In the genomic region with DNA sequence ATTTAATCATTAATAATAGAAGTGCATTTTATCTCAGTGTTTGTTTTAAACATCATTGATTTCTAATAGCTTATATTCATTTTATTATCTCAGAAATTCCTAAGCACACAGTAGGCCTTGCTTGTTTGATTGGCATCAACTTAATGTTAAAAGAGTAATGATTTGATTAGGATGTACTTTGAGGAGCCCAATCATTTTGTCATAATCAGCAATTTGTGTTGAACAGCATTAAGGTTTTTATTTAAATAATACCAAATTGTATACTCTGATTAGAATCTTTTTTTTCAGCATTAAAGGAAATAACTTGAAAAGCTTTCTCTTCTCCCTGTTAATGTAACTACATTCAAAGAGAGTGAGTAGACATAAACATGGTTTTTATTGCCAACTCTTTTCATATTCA, we compare ENCODE assay signal across 24 cellular contexts.
DNase-seq lines count a peak whose midpoint lies in the region; ATAC-seq, FAIRE-seq and TF ChIP-seq lines count a peak whose summit lies in the region.
"Had no signal": no experiment of that assay in that cellular context is flagged by ENCODE, and none has a peak within 500 bp of the region (broad histone marks: within the 10 kb centered on the region; RNA-seq: fewer than 3 reads in every experiment).

No MANE protein-coding gene starts in this region.

- DNase-seq in HepG2 (ENCODE audit: low spot score) (no peak), right lobe of liver (no peak), OCI-LY7 (ENCODE audit: low spot score) (no peak)
- no peak for DNase-seq in activated naive CD4-positive, alpha-beta T cell (lab: John Stamatoyannopoulos, UW)
- no peak for DNase-seq in activated effector memory CD4-positive, alpha-beta T cell treated with Interleukin-2 at 50 U/mL for 16 hours
- DNase-seq: ACHN; BE2C; C1 segment of cervical spinal cord; CD4-positive, alpha-beta memory T cell; CD4-positive, CD25-positive, alpha-beta regulatory T cell; CD8-positive, alpha-beta memory T cell; COR-L47; DMS 273 treated with DMSO at 0.1 percent for 48 hours; DMS153; DMS53; DMS79; DND-41; EL; GDM1 had no signal

- H3K36me3 ChIP-seq in HepG2 (replicated peaks in 1 of 2; ENCODE audit: control insufficient read depth in 1 of 2, insufficient read depth in 2 of 2, low read length in 2 of 2) (no peaks in the 10 kb centered on the region), right lobe of liver (no peaks in the 10 kb centered on the region), OCI-LY7 (ENCODE audit: insufficient read depth, low read length) (no peaks in the 10 kb centered on the region)
- H3K36me3 ChIP-seq: BE2C, BLaER1 had no signal

- no peaks in the 10 kb centered on the region for H3K9me2 ChIP-seq in OCI-LY7 (ENCODE audit: insufficient read depth, low read length)

- H3K79me2 ChIP-seq in HepG2 (ENCODE audit: insufficient read depth, low read length) (no peaks in the 10 kb centered on the region), OCI-LY7 (ENCODE audit: insufficient read depth, low read depth, low read length) (no peaks in the 10 kb centered on the region)

- H2AFZ ChIP-seq in HepG2 (ENCODE audit: low read length) (no peak overlapping the region), OCI-LY7 (ENCODE audit: low read length) (peak overlapping the region; percentile 58)

- H3K4me2 ChIP-seq in HepG2 (ENCODE audit: low read depth, low read length) (no peak overlapping the region), OCI-LY7 (ENCODE audit: low read length) (no peak overlapping the region)
- H3K4me2 ChIP-seq: BLaER1 had no signal

- in situ Hi-C loops in HepG2 (cut with HindIII; ENCODE audit: extremely low pct_ligation_motif_present, low pct_unique_long_range_greater_than_20kb), result no loop called here

- POLR2A ChIA-PET in HepG2 (lab: Yijun Ruan, JAX), result no interaction called here
- POLR2A ChIA-PET in OCI-LY7 (lab: Charles Lee), result interaction anchor here (1.5 kb wide), 1 partner anchor 19 kb away, joined by 4 read pairs; no protein-coding TSS in a partner anchor

- intact Hi-C loops in HepG2 (cut with micrococcal nuclease; ENCODE audit: unreplicated experiment), result loop anchor here (5.0 kb wide), 1 partner anchor 89 kb away; no protein-coding TSS in a partner anchor
- intact Hi-C loops in right lobe of liver (cut with DNase I), result no loop called here
- intact Hi-C loops in OCI-LY7 (cut with micrococcal nuclease; ENCODE audit: unreplicated experiment), result no loop called here

- H4K20me1 ChIP-seq in HepG2 (ENCODE audit: insufficient read depth, low read length) (no peaks in the 10 kb centered on the region), OCI-LY7 (ENCODE audit: insufficient read depth, low read length) (no peaks in the 10 kb centered on the region)
- H4K20me1 ChIP-seq: BLaER1 had no signal

- no peak overlapping the region for H3K27ac ChIP-seq in HepG2 (ENCODE audit: extremely low read length, insufficient read depth, low read length)
- H3K27ac ChIP-seq in right lobe of liver, result no peak overlapping the region
- H3K27ac ChIP-seq in OCI-LY7 (ENCODE audit: low read depth, low read length, poor library complexity, severe bottlenecking), result no peak overlapping the region
- H3K27ac ChIP-seq: 22Rv1, BLaER1 had no signal

- H3K9me3 ChIP-seq in HepG2 (ENCODE audit: low read length), result no peaks in the 10 kb centered on the region
- no peaks in the 10 kb centered on the region for H3K9me3 ChIP-seq in right lobe of liver
- H3K9me3 ChIP-seq in OCI-LY7 (ENCODE audit: low read length), result 0 out of 2 replicates have a peak, but pooled peaks cover 3% of the 10 kb centered on the region
- H3K9me3 ChIP-seq: BE2C, BLaER1 had no signal

- CTCF ChIA-PET in HepG2 (lab: Yijun Ruan, JAX; ENCODE audit: low intra/inter-chr PET ratio, low total read pairs), result no interaction called here
- CTCF ChIA-PET in OCI-LY7 (lab: Charles Lee; ENCODE audit: unreplicated experiment), result no interaction called here

- no peak for TF ChIP-seq EP300 in HepG2 (IDR thresholded peaks at IDR 0.05; ENCODE audit: low read depth in 2 of 2, low read length in 2 of 2)
- TF ChIP-seq EP300 in HepG2 (CRISPR knock-in tag; IDR thresholded peaks at IDR 0.05; ENCODE audit: borderline replicate concordance), result no peak

- TF ChIP-seq POLR2A in HepG2 (IDR thresholded peaks at IDR 0.05; ENCODE audit: insufficient read depth in 1 of 2, low read depth in 2 of 2, low read length in 2 of 2) (no peak), right lobe of liver (IDR thresholded peaks at IDR 0.05) (no peak)

- TF ChIP-seq CTCF in HepG2 (CRISPR knock-in tag; IDR thresholded peaks at IDR 0.05), result no peak
- TF ChIP-seq CTCF in right lobe of liver (IDR thresholded peaks at IDR 0.05), result no peak
- no peak for TF ChIP-seq CTCF in OCI-LY7 (conservative IDR thresholded peaks at IDR 0.05; ENCODE audit: low read length)

- H3K4me3 ChIP-seq in HepG2 (replicated peaks in 1 of 3; ENCODE audit: insufficient read depth in 1 of 3, low read depth in 2 of 3, low read length in 3 of 3) (no peak overlapping the region), right lobe of liver (no peak overlapping the region), OCI-LY7 (ENCODE audit: low read depth, low read length, poor library complexity, severe bottlenecking) (no peak overlapping the region)
- H3K4me3 ChIP-seq: BLaER1, GM12878 had no signal

- BruUV-seq in HepG2 (replicated peaks; lab: Mats Ljungman, UMichigan) (no TSS peak), OCI-LY7 (replicated peaks; lab: Mats Ljungman, UMichigan) (no TSS peak)

- ATAC-seq in HepG2, result no peak
- ATAC-seq in right lobe of liver, result no peak
- ATAC-seq: GM12878 had no signal

- no peak for TF ChIP-seq RAD21 in HepG2 (CRISPR knock-in tag; IDR thresholded peaks at IDR 0.05)

- FAIRE-seq in HepG2 (lab: Jason Lieb, UNC), result no peak
- FAIRE-seq: GM12878, GM12892, GM18507 had no signal

- no peaks in the 10 kb centered on the region for H3K27me3 ChIP-seq in HepG2 (ENCODE audit: control insufficient read depth in 1 of 2, insufficient read depth in 2 of 2, low read length in 2 of 2)
- no peaks in the 10 kb centered on the region for H3K27me3 ChIP-seq in right lobe of liver
- H3K27me3 ChIP-seq: BE2C, BLaER1 had no signal

- H3K4me1 ChIP-seq in HepG2 (ENCODE audit: insufficient read depth, low read length), result no peaks in the 10 kb centered on the region
- H3K4me1 ChIP-seq in right lobe of liver, result no peaks in the 10 kb centered on the region
- no peaks in the 10 kb centered on the region for H3K4me1 ChIP-seq in OCI-LY7 (ENCODE audit: insufficient read depth, low read length, poor library complexity, severe bottlenecking)
- H3K4me1 ChIP-seq: BE2C, BLaER1 had no signal

- no peak overlapping the region for H3K9ac ChIP-seq in HepG2 (ENCODE audit: insufficient read depth, low read depth, low read length)
- H3K9ac ChIP-seq: BLaER1 had no signal

TF ChIP-seq in HepG2, 621 proteins besides CTCF, POLR2A, EP300 and RAD21:
- TF ChIP-seq, protein P1, sequence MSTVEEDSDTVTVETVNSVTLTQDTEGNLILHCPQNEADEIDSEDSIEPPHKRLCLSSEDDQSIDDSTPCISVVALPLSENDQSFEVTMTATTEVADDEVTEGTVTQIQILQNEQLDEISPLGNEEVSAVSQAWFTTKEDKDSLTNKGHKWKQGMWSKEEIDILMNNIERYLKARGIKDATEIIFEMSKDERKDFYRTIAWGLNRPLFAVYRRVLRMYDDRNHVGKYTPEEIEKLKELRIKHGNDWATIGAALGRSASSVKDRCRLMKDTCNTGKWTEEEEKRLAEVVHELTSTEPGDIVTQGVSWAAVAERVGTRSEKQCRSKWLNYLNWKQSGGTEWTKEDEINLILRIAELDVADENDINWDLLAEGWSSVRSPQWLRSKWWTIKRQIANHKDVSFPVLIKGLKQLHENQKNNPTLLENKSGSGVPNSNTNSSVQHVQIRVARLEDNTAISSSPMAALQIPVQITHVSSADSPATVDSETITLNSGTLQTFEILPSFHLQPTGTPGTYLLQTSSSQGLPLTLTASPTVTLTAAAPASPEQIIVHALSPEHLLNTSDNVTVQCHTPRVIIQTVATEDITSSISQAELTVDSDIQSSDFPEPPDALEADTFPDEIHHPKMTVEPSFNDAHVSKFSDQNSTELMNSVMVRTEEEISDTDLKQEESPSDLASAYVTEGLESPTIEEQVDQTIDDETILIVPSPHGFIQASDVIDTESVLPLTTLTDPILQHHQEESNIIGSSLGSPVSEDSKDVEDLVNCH (CRISPR knock-in tag; IDR thresholded peaks at IDR 0.05), result no peak
- TF ChIP-seq MAFF (IDR thresholded peaks at IDR 0.05; ENCODE audit: low read depth, low read length), result peak; percentile 76
- TF ChIP-seq MAFK (conservative IDR thresholded peaks at IDR 0.05 in 1 of 2, IDR thresholded peaks at IDR 0.05 in 1 of 2; ENCODE audit: low read length in 2 of 2), result peak; percentile 82 to 88
TF ChIP-seq in HepG2: peak in this region for 2.
